ENCODE assay signal across 15 cellular contexts in genomic region chr4:89134775-89135319, GRCh38. TPM values are rescaled to one million over a fixed set of nuclear protein-coding genes. Genes with fewer than 3 reads are reported as not detected.
DNase-seq lines count a peak whose midpoint lies in the region; ATAC-seq and TF ChIP-seq lines count a peak whose summit lies in the region.
"Had no signal": no experiment of that assay in that cellular context is flagged by ENCODE, and none has a peak within 500 bp of the region (broad histone marks: within the 10 kb centered on the region; RNA-seq: fewer than 3 reads in every experiment).

No MANE protein-coding gene starts in this region.

- H3K4ac ChIP-seq in mesendoderm (ENCODE audit: low read depth, low read length) = no peak overlapping the region

- H3K27ac ChIP-seq in A673 (ENCODE audit: low read depth, low read length, poor library complexity, severe bottlenecking) (no peak overlapping the region), mesendoderm (ENCODE audit: low read depth, low read length) (no peak overlapping the region)
- H3K27ac ChIP-seq: BLaER1, dorsolateral prefrontal cortex had no signal

- no peak overlapping the region for H2BK5ac ChIP-seq in mesendoderm (ENCODE audit: low read length)

- H2BK120ac ChIP-seq in mesendoderm (ENCODE audit: low read depth, low read length) = no peak overlapping the region

- peak; percentile 5 for DNase-seq in A673 (ENCODE audit: low spot score)
- peak; percentile 31 for DNase-seq in NCI-H460 (ENCODE audit: extremely low read depth, low read depth)
- peak; percentile 95 for DNase-seq in epithelial cell of esophagus (ENCODE audit: low read depth)
- DNase-seq in mesendoderm = peak; percentile 81
- DNase-seq in stimulated activated CD8-positive, alpha-beta memory T cell treated with anti-CD3 and anti-CD28 coated beads, Interleukin-4, amount 100 ng/mL, for 48 hours = no peak
- DNase-seq in DMS79 treated with DMSO at 0.1 percent for 48 hours (lab: John Stamatoyannopoulos, UW) = no peak
- DNase-seq in NAMALWA (ENCODE audit: low spot score) = no peak
- DNase-seq: activated T-cell treated with anti-CD3 and anti-CD28 coated beads for 4 hours, dorsolateral prefrontal cortex, left cardiac atrium, NCI-H69, retina, T-helper 2 cell had no signal

- no peak overlapping the region for H3K9ac ChIP-seq in mesendoderm (ENCODE audit: low read length)
- H3K9ac ChIP-seq: BLaER1 had no signal

- intact Hi-C loops in A673 (cut with micrococcal nuclease; ENCODE audit: unreplicated experiment) = no loop called here

- no peak overlapping the region for H3K23ac ChIP-seq in mesendoderm (ENCODE audit: low read length)

- H3K27me3 ChIP-seq in A673 (replicated peaks; ENCODE audit: insufficient read depth, low read depth, low read length, poor library complexity) (peaks cover 14% of the 10 kb centered on the region), mesendoderm (ENCODE audit: insufficient read depth, low read length, poor library complexity) (no peaks in the 10 kb centered on the region)
- H3K27me3 ChIP-seq: BLaER1, dorsolateral prefrontal cortex had no signal

- H3K4me3 ChIP-seq in A673 (ENCODE audit: low read depth, low read length, poor library complexity, severe bottlenecking) (no peak overlapping the region), epithelial cell of esophagus (ENCODE audit: low read length) (no peak overlapping the region), mesendoderm (ENCODE audit: low read length) (no peak overlapping the region)
- H3K4me3 ChIP-seq: BLaER1 had no signal

- POLR2A ChIA-PET in A673 (lab: Charles Lee; ENCODE audit: low non-redundant PET) = no interaction called here

- H4K8ac ChIP-seq in mesendoderm (ENCODE audit: low read depth, low read length) = no peak overlapping the region

- H3K4me2 ChIP-seq in mesendoderm (ENCODE audit: low read length) = no peak overlapping the region
- H3K4me2 ChIP-seq: BLaER1 had no signal

- WGBS in mesendoderm (ENCODE audit: extremely low coverage, insufficient coverage, low lambda C conversion rate) = no CpG with 5 or more reads among the region's 4 CpGs

- no peak overlapping the region for H4K5ac ChIP-seq in mesendoderm (ENCODE audit: low read length)

- H2AK5ac ChIP-seq in mesendoderm (ENCODE audit: low read length) = no peak overlapping the region

- no peaks in the 10 kb centered on the region for H3K79me2 ChIP-seq in mesendoderm (ENCODE audit: control insufficient read depth, insufficient read depth, low read length)

- BruUV-seq in A673 (replicated peaks; lab: Mats Ljungman, UMichigan) = no TSS peak

- no peaks in the 10 kb centered on the region for H3K4me1 ChIP-seq in A673 (ENCODE audit: insufficient read depth, low read length, poor library complexity, severe bottlenecking)
- no peaks in the 10 kb centered on the region for H3K4me1 ChIP-seq in mesendoderm (ENCODE audit: control insufficient read depth, low read depth, low read length)
- H3K4me1 ChIP-seq: BLaER1 had no signal

- CTCF ChIA-PET in A673 (lab: Charles Lee) = no interaction called here

- no peak overlapping the region for H3K56ac ChIP-seq in mesendoderm (ENCODE audit: low read length)

- H3K9me3 ChIP-seq in A673 (ENCODE audit: low read depth, low read length, poor library complexity, severe bottlenecking) = no peaks in the 10 kb centered on the region
- H3K9me3 ChIP-seq: BLaER1 had no signal

- no peak overlapping the region for H2BK15ac ChIP-seq in mesendoderm (replicated peaks; ENCODE audit: low read depth)

- H3K79me1 ChIP-seq in mesendoderm (ENCODE audit: low read length) = no peaks in the 10 kb centered on the region

- no peaks in the 10 kb centered on the region for H3K36me3 ChIP-seq in A673 (ENCODE audit: insufficient read depth, low read length, poor library complexity, severe bottlenecking)
- H3K36me3 ChIP-seq in mesendoderm (ENCODE audit: control insufficient read depth, insufficient read depth, low read length) = no peaks in the 10 kb centered on the region
- H3K36me3 ChIP-seq: BLaER1 had no signal

- no peak overlapping the region for H3K18ac ChIP-seq in mesendoderm (ENCODE audit: low read length)

- ATAC-seq in GM18517 (IDR thresholded peaks at IDR 0.05; ENCODE audit: unreplicated experiment) = no peak

- TF ChIP-seq CTCF in A673 (conservative IDR thresholded peaks at IDR 0.05; ENCODE audit: low read depth, low read length) (no peak), epithelial cell of esophagus (IDR thresholded peaks at IDR 0.05; ENCODE audit: insufficient read depth, low read depth, low read length, missing control alignments) (no peak)

RNA-seq across cellular contexts. Expression of gene TIGD2, which starts 23.5 kb away (rescaled TPM):
- total RNA-seq in A673 (2021) = 2.8 TPM in 2 replicates
- 11.7 and 14.0 TPM in 2 replicates for total RNA-seq in NCI-H460 (2014; rRNA removed; shearing (Covaris generic))
- 5.0 and 6.3 TPM in 2 replicates for polyA plus RNA-seq in NCI-H460 (2014; cell fraction: nucleus; rRNA removed)
- polyA plus RNA-seq in mesendoderm (2013, experiment 1 of 2) = 6.6 TPM
- 6.8 TPM for polyA plus RNA-seq in mesendoderm (2013, experiment 2 of 2)

Comparison
In these comparisons a context has a peak if more than half of its experiments do, and no peak if none do; other contexts are left out.
1. DNase-seq: peak in A673 (single experiment), NCI-H460 (single experiment), epithelial cell of esophagus (single experiment) and mesendoderm (single experiment); none in stimulated activated CD8-positive, alpha-beta memory T cell treated with anti-CD3 and anti-CD28 coated beads, Interleukin-4, amount 100 ng/mL, for 48 hours (single experiment), DMS79 treated with DMSO at 0.1 percent for 48 hours (single experiment) and NAMALWA (single experiment).